Comparison of ENCODE assay signal across 24 cellular contexts in genomic region chr7:42274052-42274451, GRCh38.
DNase-seq lines count a peak whose midpoint lies in the region; ATAC-seq and TF ChIP-seq lines count a peak whose summit lies in the region.
"Had no signal": no experiment of that assay in that cellular context is flagged by ENCODE, and none has a peak within 500 bp of the region (broad histone marks: within the 10 kb centered on the region; RNA-seq: fewer than 3 reads in every experiment).

No MANE protein-coding gene starts in this region.

- no peaks in the 10 kb centered on the region for H3K4me1 Mint-ChIP-seq in stimulated activated naive CD8-positive, alpha-beta T cell treated with anti-CD3 and anti-CD28 coated beads, Interleukin-15, amount 100 ng/mL, for 72 hours
- H3K4me1 Mint-ChIP-seq: activated naive CD8-positive, alpha-beta T cell treated with anti-CD3 and anti-CD28 coated beads, Interleukin-2, amount 50 U/mL, for 24 hours; GM23338 had no signal

- no peaks in the 10 kb centered on the region for H3K36me3 ChIP-seq in brain microvascular endothelial cell (replicated peaks)
- H3K36me3 ChIP-seq: transverse colon had no signal

- H3K4me3 ChIP-seq in brain microvascular endothelial cell (ENCODE audit: low read depth, low read length), result no peak overlapping the region
- H3K4me3 ChIP-seq: GM23338, transverse colon had no signal

- peak overlapping the region; percentile 27 for H3K27ac ChIP-seq in brain microvascular endothelial cell
- H3K27ac ChIP-seq: 22Rv1, transverse colon had no signal

- ATAC-seq in GM18867 (IDR thresholded peaks at IDR 0.05; ENCODE audit: unreplicated experiment) (no peak), HG03442 (IDR thresholded peaks at IDR 0.05; ENCODE audit: unreplicated experiment) (no peak)
- no peak for ATAC-seq in stimulated activated naive CD8-positive, alpha-beta T cell treated with anti-CD3 and anti-CD28 coated beads, Interleukin-15, amount 100 ng/mL, for 72 hours
- ATAC-seq: activated naive CD8-positive, alpha-beta T cell treated with anti-CD3 and anti-CD28 coated beads, Interleukin-2, amount 50 U/mL, for 24 hours had no signal

- no peak for TF ChIP-seq CTCF in brain microvascular endothelial cell (IDR thresholded peaks at IDR 0.05; ENCODE audit: low read depth, low read length, missing control alignments)

- H3K27me3 ChIP-seq in brain microvascular endothelial cell (replicated peaks), result no peaks in the 10 kb centered on the region
- H3K27me3 ChIP-seq: transverse colon had no signal

- peaks cover 14% of the 10 kb centered on the region for H3K27me3 Mint-ChIP-seq in stimulated activated naive CD8-positive, alpha-beta T cell treated with anti-CD3 and anti-CD28 coated beads, Interleukin-15, amount 100 ng/mL, for 72 hours
- H3K27me3 Mint-ChIP-seq: activated naive CD8-positive, alpha-beta T cell treated with anti-CD3 and anti-CD28 coated beads, Interleukin-2, amount 50 U/mL, for 24 hours had no signal

- DNase-seq in NOMO-1 treated with DMSO at 0.1 percent for 48 hours (lab: John Stamatoyannopoulos, UW; ENCODE audit: unreplicated experiment) (peak; percentile 48), NOMO-1 treated with dmso at 0.1 percent for 144 hours (lab: John Stamatoyannopoulos, UW; ENCODE audit: unreplicated experiment) (no peak), brain microvascular endothelial cell (peak; percentile 36), fibroblast of the conjunctiva (ENCODE audit: low read depth) (peak; percentile 49), stromal cell of bone marrow (ENCODE audit: low read depth) (peak; percentile 45)
- no peak for DNase-seq in stimulated activated naive CD8-positive, alpha-beta T cell treated with anti-CD3 and anti-CD28 coated beads, Interleukin-15, amount 100 ng/mL, for 72 hours
- DNase-seq: activated CD4-positive, alpha-beta T cell treated with anti-CD3 and anti-CD28 coated beads, Interleukin-2, amount 50 U/mL, for 48 hours; activated CD8-positive, alpha-beta memory T cell treated with anti-CD3 and anti-CD28 coated beads, Interleukin-2, amount 50 U/mL, for 48 hours; activated effector memory CD4-positive, alpha-beta T cell treated with anti-CD3 and anti-CD28 coated beads, Interleukin-2, amount 50 U/mL, for 16 hours; activated naive CD8-positive, alpha-beta T cell treated with anti-CD3 and anti-CD28 coated beads, Interleukin-2, amount 50 U/mL, for 24 hours; Caco-2; DND-41; naive B cell; NCI-H1436 treated with DMSO at 0.1 percent for 48 hours; NCI-H524; NK-92 treated with Interleukin-12 subunit alpha and Interleukin-12 subunit beta, amount 100 ng/mL, for 24 hours; SK-N-SH; stimulated activated CD4-positive, alpha-beta T cell treated with anti-CD3 and anti-CD28 coated beads, Interleukin-4, amount 100 ng/mL, for 4 hours; transverse colon had no signal

- H3K9me3 Mint-ChIP-seq in stimulated activated naive CD8-positive, alpha-beta T cell treated with anti-CD3 and anti-CD28 coated beads, Interleukin-15, amount 100 ng/mL, for 72 hours, result no peaks in the 10 kb centered on the region
- H3K9me3 Mint-ChIP-seq: activated naive CD8-positive, alpha-beta T cell treated with anti-CD3 and anti-CD28 coated beads, Interleukin-2, amount 50 U/mL, for 24 hours; GM23338; naive B cell; stimulated activated naive CD8-positive, alpha-beta T cell treated with anti-CD3 and anti-CD28 coated beads, Interleukin-15, Interleukin-2, amounts not matched to agents 100 ng/mL and 50 ng/mL, for 24 hours had no signal

- in situ Hi-C loops in brain microvascular endothelial cell (cut with HindIII; ENCODE audit: low pct_ligation_motif_present, low sequenced_read_pairs), result no loop called here

- H3K27ac Mint-ChIP-seq in stimulated activated naive CD8-positive, alpha-beta T cell treated with anti-CD3 and anti-CD28 coated beads, Interleukin-15, amount 100 ng/mL, for 72 hours, result no peak overlapping the region
- H3K27ac Mint-ChIP-seq: activated naive CD8-positive, alpha-beta T cell treated with anti-CD3 and anti-CD28 coated beads, Interleukin-2, amount 50 U/mL, for 24 hours; GM23338; naive B cell; stimulated activated naive CD8-positive, alpha-beta T cell treated with anti-CD3 and anti-CD28 coated beads, Interleukin-15, Interleukin-2, amounts not matched to agents 100 ng/mL and 50 ng/mL, for 24 hours had no signal

- no peak overlapping the region for H3K4me3 Mint-ChIP-seq in stimulated activated naive CD8-positive, alpha-beta T cell treated with anti-CD3 and anti-CD28 coated beads, Interleukin-15, amount 100 ng/mL, for 72 hours
- H3K4me3 Mint-ChIP-seq: activated naive CD8-positive, alpha-beta T cell treated with anti-CD3 and anti-CD28 coated beads, Interleukin-2, amount 50 U/mL, for 24 hours; GM23338; naive B cell; stimulated activated naive CD8-positive, alpha-beta T cell treated with anti-CD3 and anti-CD28 coated beads, Interleukin-15, Interleukin-2, amounts not matched to agents 100 ng/mL and 50 ng/mL, for 24 hours had no signal

Comparison
In these comparisons a context has a peak if more than half of its experiments do, and no peak if none do; other contexts are left out.
1. DNase-seq: peak in NOMO-1 treated with DMSO at 0.1 percent for 48 hours (single experiment), brain microvascular endothelial cell (single experiment), fibroblast of the conjunctiva (single experiment) and stromal cell of bone marrow (single experiment); none in NOMO-1 treated with dmso at 0.1 percent for 144 hours (single experiment) and stimulated activated naive CD8-positive, alpha-beta T cell treated with anti-CD3 and anti-CD28 coated beads, Interleukin-15, amount 100 ng/mL, for 72 hours (0 of 2).